12 cellular contexts compared by ENCODE assay signal in genomic region chr3:9226326-9226725, GRCh38. TPM values are rescaled to one million over a fixed set of nuclear protein-coding genes. Genes with fewer than 3 reads are reported as not detected.
DNase-seq lines count a peak whose midpoint lies in the region; ATAC-seq and TF ChIP-seq lines count a peak whose summit lies in the region.
"Had no signal": no experiment of that assay in that cellular context is flagged by ENCODE, and none has a peak within 500 bp of the region (broad histone marks: within the 10 kb centered on the region; RNA-seq: fewer than 3 reads in every experiment).

No MANE protein-coding gene starts in this region.

- no peaks in the 10 kb centered on the region for H3K36me3 Mint-ChIP-seq in activated T-helper 17 cell treated with anti-CD3 and anti-CD28 coated beads, Interleukin-2, amount 50 U/mL, for 72 hours (ENCODE audit: low read depth)

- in situ Hi-C loops in brain microvascular endothelial cell (cut with HindIII; ENCODE audit: low pct_ligation_motif_present, low sequenced_read_pairs) = no loop called here

- no peaks in the 10 kb centered on the region for H3K9me3 ChIP-seq in tibial artery

- DNase-seq in A172 (ENCODE audit: low spot score) (peak; percentile 71), M059J (ENCODE audit: low read depth) (peak; percentile 79), brain microvascular endothelial cell (peak; percentile 11), iris pigment epithelial cell (ENCODE audit: low read depth) (peak; percentile 39), tibial artery (no peak)
- DNase-seq: effector memory CD8-positive, alpha-beta T cell; KG1; NCI-H1930 had no signal

- H3K4me3 ChIP-seq in brain microvascular endothelial cell (ENCODE audit: low read depth, low read length) = no peak overlapping the region
- no peak overlapping the region for H3K4me3 ChIP-seq in tibial artery
- H3K4me3 ChIP-seq: SK-N-MC had no signal

- H3K27ac Mint-ChIP-seq in activated T-helper 17 cell treated with anti-CD3 and anti-CD28 coated beads, Interleukin-2, amount 50 U/mL, for 72 hours = no peak overlapping the region
- H3K27ac Mint-ChIP-seq: effector memory CD8-positive, alpha-beta T cell had no signal

- no peak for ATAC-seq in HG02884 (IDR thresholded peaks at IDR 0.05; ENCODE audit: unreplicated experiment)
- no peak for ATAC-seq in GM18517 (IDR thresholded peaks at IDR 0.05; ENCODE audit: unreplicated experiment)
- no peak for ATAC-seq in activated T-helper 17 cell treated with anti-CD3 and anti-CD28 coated beads, Interleukin-2, amount 50 U/mL, for 72 hours (replicated peaks)
- ATAC-seq: effector memory CD8-positive, alpha-beta T cell had no signal

- no peaks in the 10 kb centered on the region for H3K36me3 ChIP-seq in brain microvascular endothelial cell (replicated peaks)
- no peaks in the 10 kb centered on the region for H3K36me3 ChIP-seq in tibial artery

- no peak overlapping the region for H3K27ac ChIP-seq in brain microvascular endothelial cell
- H3K27ac ChIP-seq in tibial artery = no peak overlapping the region
- H3K27ac ChIP-seq: SK-N-MC had no signal

- TF ChIP-seq CTCF in brain microvascular endothelial cell (IDR thresholded peaks at IDR 0.05; ENCODE audit: low read depth, low read length, missing control alignments) (no peak), tibial artery (IDR thresholded peaks at IDR 0.05) (no peak)

- intact Hi-C loops in tibial artery (cut with DNase I; ENCODE audit: low total_unique reads) = no loop called here

- H3K27me3 ChIP-seq in brain microvascular endothelial cell (replicated peaks) (no peaks in the 10 kb centered on the region), tibial artery (no peaks in the 10 kb centered on the region)

- H3K9me3 Mint-ChIP-seq in activated T-helper 17 cell treated with anti-CD3 and anti-CD28 coated beads, Interleukin-2, amount 50 U/mL, for 72 hours = no peaks in the 10 kb centered on the region
- H3K9me3 Mint-ChIP-seq: effector memory CD8-positive, alpha-beta T cell had no signal

- H3K4me1 ChIP-seq in tibial artery = peaks cover 0 to 12% (median 0%) of the 10 kb centered on the region in 4 donors

- no peak overlapping the region for H3K4me3 Mint-ChIP-seq in activated T-helper 17 cell treated with anti-CD3 and anti-CD28 coated beads, Interleukin-2, amount 50 U/mL, for 72 hours
- H3K4me3 Mint-ChIP-seq: effector memory CD8-positive, alpha-beta T cell had no signal

- H3K4me1 Mint-ChIP-seq in activated T-helper 17 cell treated with anti-CD3 and anti-CD28 coated beads, Interleukin-2, amount 50 U/mL, for 72 hours = peaks cover 5% of the 10 kb centered on the region

- H3K27me3 Mint-ChIP-seq in activated T-helper 17 cell treated with anti-CD3 and anti-CD28 coated beads, Interleukin-2, amount 50 U/mL, for 72 hours = no peaks in the 10 kb centered on the region

RNA-seq across cellular contexts. Expression of gene SRGAP3, which starts 23.1 kb away (rescaled TPM):
- 0.77 and 5.9 TPM in 2 replicates for total RNA-seq in A172 (2014; rRNA removed; shearing (Covaris generic))
- 0.57 and 2.6 TPM in 2 replicates for total RNA-seq in M059J (2014; rRNA removed; shearing (Covaris generic))
- total RNA-seq in activated T-helper 17 cell treated with anti-CD3 and anti-CD28 coated beads, Interleukin-2, amount 50 U/mL, for 72 hours = 1 to 10 TPM in 1 of 2 donors, under 1 TPM in 1; 0.97 to 3.9 TPM

Comparison
In these comparisons a context has a peak if more than half of its experiments do, and no peak if none do; other contexts are left out.
1. DNase-seq: peak in A172 (single experiment), M059J (single experiment), brain microvascular endothelial cell (single experiment) and iris pigment epithelial cell (single experiment); none in tibial artery (0 of 2).